In the genomic region with DNA sequence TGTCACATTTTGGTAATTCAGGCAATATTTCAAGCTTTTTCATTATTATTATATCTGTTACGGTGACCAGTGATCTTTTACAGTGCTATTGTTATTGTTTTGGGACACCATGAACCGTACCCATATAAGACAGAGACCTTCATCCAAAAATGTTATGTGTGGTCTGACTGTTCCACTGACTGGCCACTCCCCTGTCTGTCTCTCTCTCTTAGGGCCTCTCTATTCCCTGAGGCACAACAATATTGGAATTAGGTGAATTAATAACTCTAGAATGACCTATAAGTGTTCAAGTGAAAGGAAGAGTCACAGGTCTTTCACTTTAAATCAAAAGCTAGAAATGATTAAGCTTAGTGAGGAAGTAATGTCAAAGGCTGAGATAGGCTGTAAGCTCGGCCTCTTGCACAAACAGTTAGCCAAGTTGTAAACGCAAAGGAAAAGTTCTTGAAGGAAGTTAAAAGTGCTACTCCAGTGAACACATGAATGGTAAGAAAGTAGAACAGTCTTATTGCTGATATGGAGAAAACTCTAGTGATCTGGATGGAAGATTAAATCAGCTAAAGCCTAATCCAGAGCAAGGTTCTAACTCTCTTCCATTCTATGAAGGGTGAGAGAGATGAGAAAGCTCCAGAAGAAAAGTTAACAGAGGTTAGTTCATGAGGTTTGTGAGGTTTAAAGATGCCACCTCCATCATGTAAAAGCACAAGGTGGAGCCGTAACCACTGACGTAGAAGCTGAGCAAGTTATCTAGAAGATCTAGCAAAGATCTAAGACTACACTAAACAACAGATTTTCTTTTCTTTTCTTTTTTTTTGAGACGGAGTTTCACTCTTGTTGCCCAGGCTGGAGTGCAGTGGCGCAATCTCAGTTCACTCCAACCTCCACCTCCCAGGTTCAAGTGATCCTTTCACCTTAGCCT, we compare ENCODE assay signal across 10 cellular contexts.
DNase-seq lines count a peak whose midpoint lies in the region; ATAC-seq lines count a peak whose summit lies in the region.
"Had no signal": no experiment of that assay in that cellular context is flagged by ENCODE, and none has a peak within 500 bp of the region (broad histone marks: within the 10 kb centered on the region; RNA-seq: fewer than 3 reads in every experiment).

No MANE protein-coding gene starts in this region.

- peaks cover 42% of the 10 kb centered on the region for H3K4me1 Mint-ChIP-seq in stimulated activated effector memory CD8-positive, alpha-beta T cell treated with anti-CD3 and anti-CD28 coated beads, Interleukin-12 subunit alpha, Interleukin-12 subunit beta, amount 100 ng/mL, for 72 hours
- H3K4me1 Mint-ChIP-seq: nephron had no signal

- peak overlapping the region; percentile 51 for H3K4me3 Mint-ChIP-seq in stimulated activated effector memory CD8-positive, alpha-beta T cell treated with anti-CD3 and anti-CD28 coated beads, Interleukin-12 subunit alpha, Interleukin-12 subunit beta, amount 100 ng/mL, for 72 hours
- H3K4me3 Mint-ChIP-seq: nephron had no signal

- H3K36me3 Mint-ChIP-seq in stimulated activated effector memory CD8-positive, alpha-beta T cell treated with anti-CD3 and anti-CD28 coated beads, Interleukin-12 subunit alpha, Interleukin-12 subunit beta, amount 100 ng/mL, for 72 hours: no peaks in the 10 kb centered on the region

- peak; percentile 64 to 69 for ATAC-seq in activated CD4-positive, CD25-positive, alpha-beta regulatory T cell treated with anti-CD3 and anti-CD28 coated beads, Interleukin-2, amount 50 U/mL, for 24 hours
- peak; percentile 73 for ATAC-seq in HG03175 (IDR thresholded peaks at IDR 0.05; ENCODE audit: unreplicated experiment)
- ATAC-seq in stimulated activated effector memory CD8-positive, alpha-beta T cell treated with anti-CD3 and anti-CD28 coated beads, Interleukin-12 subunit alpha, Interleukin-12 subunit beta, amount 100 ng/mL, for 72 hours: peak; percentile 91
- ATAC-seq: A549 had no signal

- no peak for DNase-seq in activated CD4-positive, CD25-positive, alpha-beta regulatory T cell treated with anti-CD3 and anti-CD28 coated beads, Interleukin-2, amount 50 U/mL, for 72 hours
- DNase-seq in activated T-helper 1 cell treated with Interleukin-2 at 50 U/mL for 16 hours (ENCODE audit: low read depth) (peak; percentile 13), dedifferentiated amniotic fluid mesenchymal stem cell (ENCODE audit: extremely low spot score) (no peak), NCI-H82 treated with DMSO at 0.1 percent for 48 hours (lab: John Stamatoyannopoulos, UW; ENCODE audit: unreplicated experiment) (no peak), NCI-H2081 treated with DMSO at 0.1 percent for 48 hours (lab: John Stamatoyannopoulos, UW) (no peak)
- peak in 1 of 2 donors; percentile 56 for DNase-seq in stimulated activated effector memory CD8-positive, alpha-beta T cell treated with anti-CD3 and anti-CD28 coated beads, Interleukin-12 subunit alpha, Interleukin-12 subunit beta, amount 100 ng/mL, for 72 hours (ENCODE audit: low spot score in 2 of 2)

- peak overlapping the region; percentile 87 for H3K27ac Mint-ChIP-seq in stimulated activated effector memory CD8-positive, alpha-beta T cell treated with anti-CD3 and anti-CD28 coated beads, Interleukin-12 subunit alpha, Interleukin-12 subunit beta, amount 100 ng/mL, for 72 hours

- no peaks in the 10 kb centered on the region for H3K9me3 Mint-ChIP-seq in stimulated activated effector memory CD8-positive, alpha-beta T cell treated with anti-CD3 and anti-CD28 coated beads, Interleukin-12 subunit alpha, Interleukin-12 subunit beta, amount 100 ng/mL, for 72 hours
